7 cellular contexts compared by ENCODE assay signal in genomic region chr14:76264384-76264783, GRCh38.
"Had no signal": no experiment of that assay in that cellular context is flagged by ENCODE, and none has a peak within 500 bp of the region (broad histone marks: within the 10 kb centered on the region; RNA-seq: fewer than 3 reads in every experiment).

No MANE protein-coding gene starts in this region.

- H3K27ac Mint-ChIP-seq: IgD-negative memory B cell had no signal

- FAIRE-seq: HepG2 had no signal

- H3K27ac ChIP-seq: GM23248, HL-60 had no signal

- ATAC-seq: HepG2 had no signal

- DNase-seq: GM23248, GOT3, H7, HCEC 1CT had no signal

- H2AFZ ChIP-seq: GM23248 had no signal

- H3K4me3 Mint-ChIP-seq: IgD-negative memory B cell had no signal

- H3K9ac ChIP-seq: GM23248 had no signal

- H3K4me3 ChIP-seq: GM23248 had no signal
